ENCODE assay signal across 8 cellular contexts in genomic region chr13:113816925-113817859, GRCh38. TPM values are rescaled to one million over a fixed set of nuclear protein-coding genes. Genes with fewer than 3 reads are reported as not detected.
DNase-seq lines count a peak whose midpoint lies in the region; ATAC-seq and TF ChIP-seq lines count a peak whose summit lies in the region.

No MANE protein-coding gene starts in this region.

- peak; percentile 29 for TF ChIP-seq CTCF in Calu3 (IDR thresholded peaks at IDR 0.05; ENCODE audit: unreplicated experiment)
- TF ChIP-seq CTCF in HEK293 (tag by site-specific recombination; IDR thresholded peaks at IDR 0.05) = no peak
- TF ChIP-seq CTCF in colonic mucosa (IDR thresholded peaks at IDR 0.05) = peak; percentile 75
- TF ChIP-seq CTCF in left lung (IDR thresholded peaks at IDR 0.05) = peak; percentile 72 to 81

- H3K27me3 ChIP-seq in colonic mucosa (no peaks in the 10 kb centered on the region), left lung (no peaks in the 10 kb centered on the region)

- BruUV-seq in Calu3 (replicated peaks; lab: Mats Ljungman, UMichigan) = no TSS peak

- no peak overlapping the region for H3K9ac ChIP-seq in colonic mucosa (ENCODE audit: low read depth in 2 of 2, low read length in 2 of 2)

- peaks cover 0 to 3% of the 10 kb centered on the region in 2 experiments; a peak in 1 of 3 replicates for H3K36me3 ChIP-seq in HEK293 (ENCODE audit: control insufficient read depth in 2 of 2, insufficient read depth in 1 of 2, low read length in 2 of 2)
- H3K36me3 ChIP-seq in colonic mucosa = no peaks in the 10 kb centered on the region
- H3K36me3 ChIP-seq in left lung = peaks cover 0 to 25% of the 10 kb centered on the region in 2 donors

- H3K36me3 Mint-ChIP-seq in Calu3 (ENCODE audit: insufficient read depth, unreplicated experiment) = peaks cover 5% of the 10 kb centered on the region

- no peak overlapping the region for H3K4me3 ChIP-seq in HEK293 (ENCODE audit: low read depth, low read length)
- no peak overlapping the region for H3K4me3 ChIP-seq in colonic mucosa
- H3K4me3 ChIP-seq in left lung = peak overlapping the region in 1 of 2 donors; percentile 17

- H3K4me3 Mint-ChIP-seq in Calu3 (ENCODE audit: low read depth, unreplicated experiment) = no peak overlapping the region

- no peaks in the 10 kb centered on the region for H3K4me1 Mint-ChIP-seq in Calu3 (ENCODE audit: low read depth, unreplicated experiment)

- H3K9me3 Mint-ChIP-seq in Calu3 (ENCODE audit: low read depth, unreplicated experiment) = no peaks in the 10 kb centered on the region

- no peaks in the 10 kb centered on the region for H3K4me1 ChIP-seq in HEK293 (ENCODE audit: control insufficient read depth, insufficient read depth, low read length)
- no peaks in the 10 kb centered on the region for H3K4me1 ChIP-seq in colonic mucosa
- H3K4me1 ChIP-seq in left lung = peaks cover 16 to 72% of the 10 kb centered on the region in 2 donors

- no peak overlapping the region for H3K27ac ChIP-seq in HEK293 (ENCODE audit: extremely low read depth, low read depth, low read length)
- H3K27ac ChIP-seq in colonic mucosa = no peak overlapping the region
- H3K27ac ChIP-seq in left lung = peak overlapping the region in 1 of 2 donors; percentile 58

- no peaks in the 10 kb centered on the region for H3K27me3 Mint-ChIP-seq in Calu3 (ENCODE audit: unreplicated experiment)

- peak; percentile 64 for ATAC-seq in left lung
- ATAC-seq in HG03045 (IDR thresholded peaks at IDR 0.05; ENCODE audit: unreplicated experiment) = no peak

- no peak overlapping the region for H3K27ac Mint-ChIP-seq in Calu3 (ENCODE audit: unreplicated experiment)

- H3K9me3 ChIP-seq in HEK293 (ENCODE audit: control insufficient read depth, insufficient read depth, low read depth, low read length) (no peaks in the 10 kb centered on the region), colonic mucosa (no peaks in the 10 kb centered on the region), left lung (no peaks in the 10 kb centered on the region)

- intact Hi-C loops in Calu3 (cut with micrococcal nuclease; ENCODE audit: unreplicated experiment) (no loop called here), colonic mucosa (cut with DNase I) (loop anchor here (1.0 to 5.0 kb wide), 3 partner anchors 90 to 415 kb away; partner anchors contain the start of gene CDC16), left lung (cut with DNase I) (no loop called here)

- DNase-seq in Calu3 (peak; percentile 67), NCI-H2196 (lab: John Stamatoyannopoulos, UW; ENCODE audit: unreplicated experiment) (peak; percentile 73), colonic mucosa (peak; percentile 90), left lung (peak; percentile 86 to 88)
- DNase-seq in activated CD4-positive, alpha-beta T cell treated with anti-CD3 and anti-CD28 coated beads for 4 hours = peak; percentile 82 to 86
- peak; percentile 71 to 80 (median 74) for DNase-seq in stimulated activated CD4-positive, alpha-beta T cell treated with anti-CD3 and anti-CD28 coated beads, TNF-alpha, amount 100 ng/mL, for 1 hour (ENCODE audit: low read depth in 3 of 3, low spot score in 1 of 3)

- CTCF ChIA-PET in Calu3 (lab: Charles Lee) = no interaction called here
- CTCF ChIA-PET in HEK293 (lab: Yijun Ruan, JAX) = interaction anchor here (0.8 to 1.0 kb wide), 2 partner anchors 15 to 359 kb away, joined by 3 to 6 read pairs; no protein-coding TSS in a partner anchor

- POLR2A ChIA-PET in HEK293 (lab: Yijun Ruan, JAX) = no interaction called here

TF ChIP-seq in HEK293, 187 proteins besides CTCF, POLR2A, EP300 and RAD21 (continues in another document):
- TF ChIP-seq EGR2 (tag by site-specific recombination; IDR thresholded peaks at IDR 0.05; ENCODE audit: low read depth) (no peak), ZNF600 (tag by site-specific recombination; IDR thresholded peaks at IDR 0.05) (peak; percentile 64; the same call in 1 of the 2 replicates), ZNF639 (tag by site-specific recombination; IDR thresholded peaks at IDR 0.05) (peak; percentile 42; the same call in 1 of the 2 replicates), ZFP69B (tag by site-specific recombination; IDR thresholded peaks at IDR 0.05) (0 out of 2 replicates have a peak, but pooled peaks have one; percentile 14), ZNF449 (tag by site-specific recombination; IDR thresholded peaks at IDR 0.05) (peak; percentile 61; the same call in 1 of the 2 replicates), PRDM1 (tag by site-specific recombination; IDR thresholded peaks at IDR 0.05) (no peak), GLIS1 (tag by site-specific recombination; IDR thresholded peaks at IDR 0.05) (peak; percentile 42; the same call in 1 of the 2 replicates), ZEB2 (tag by site-specific recombination; IDR thresholded peaks at IDR 0.05) (peak; percentile 80), ZNF114 (tag by site-specific recombination; IDR thresholded peaks at IDR 0.05) (no peak), SCRT1 (tag by site-specific recombination; IDR thresholded peaks at IDR 0.05; ENCODE audit: borderline replicate concordance) (no peak), GFI1B (tag by site-specific recombination; IDR thresholded peaks at IDR 0.05) (no peak), ZNF555 (tag by site-specific recombination; conservative IDR thresholded peaks at IDR 0.05) (no peak), ZNF2 (tag by site-specific recombination; IDR thresholded peaks at IDR 0.05) (peak; percentile 87), INSM2 (tag by site-specific recombination; IDR thresholded peaks at IDR 0.05) (no peak), ZNF654 (tag by site-specific recombination; IDR thresholded peaks at IDR 0.05; ENCODE audit: low read depth) (peak; percentile 78), PATZ1 (tag by site-specific recombination; IDR thresholded peaks at IDR 0.05) (no peak), ZNF184 (tag by site-specific recombination; IDR thresholded peaks at IDR 0.05) (no peak), KLF17 (tag by site-specific recombination; IDR thresholded peaks at IDR 0.05) (peak; percentile 78)

RNA-seq across cellular contexts. Expression of gene GAS6, which starts 46.7 kb away (rescaled TPM):
- total RNA-seq in Calu3 (2022) = 0.42 and 0.83 TPM in 2 replicates
- total RNA-seq in colonic mucosa = 100 to 1,000 TPM; 118 to 121 TPM
- total RNA-seq in left lung = 100 to 1,000 TPM in 1 of 2 donors, 10 to 100 TPM in 1; 79.9 to 169 TPM

RNA-seq across cellular contexts. Expression of gene TMEM255B, which starts 58.2 kb away (rescaled TPM):
- total RNA-seq in Calu3 (2022) (not detected in 2 replicates), colonic mucosa (1 to 10 TPM; 3.0 to 4.2 TPM), left lung (10 to 100 TPM; 19.2 to 30.7 TPM)

Comparison
In these comparisons a context has a peak if more than half of its experiments do, and no peak if none do; other contexts are left out.
1. RNA of gene GAS6, which starts 46.7 kb away (total RNA-seq): 79.9 to 169 TPM in left lung and 118 to 121 TPM in colonic mucosa; 0.42 to 0.83 TPM in Calu3; every median in the first group is over 10 times any median in the second.
2. Peak in every context shown above with its lines, with median percentiles within 50 percentile points of each other: DNase-seq.